8 cellular contexts compared by ENCODE assay signal in the genomic region with DNA sequence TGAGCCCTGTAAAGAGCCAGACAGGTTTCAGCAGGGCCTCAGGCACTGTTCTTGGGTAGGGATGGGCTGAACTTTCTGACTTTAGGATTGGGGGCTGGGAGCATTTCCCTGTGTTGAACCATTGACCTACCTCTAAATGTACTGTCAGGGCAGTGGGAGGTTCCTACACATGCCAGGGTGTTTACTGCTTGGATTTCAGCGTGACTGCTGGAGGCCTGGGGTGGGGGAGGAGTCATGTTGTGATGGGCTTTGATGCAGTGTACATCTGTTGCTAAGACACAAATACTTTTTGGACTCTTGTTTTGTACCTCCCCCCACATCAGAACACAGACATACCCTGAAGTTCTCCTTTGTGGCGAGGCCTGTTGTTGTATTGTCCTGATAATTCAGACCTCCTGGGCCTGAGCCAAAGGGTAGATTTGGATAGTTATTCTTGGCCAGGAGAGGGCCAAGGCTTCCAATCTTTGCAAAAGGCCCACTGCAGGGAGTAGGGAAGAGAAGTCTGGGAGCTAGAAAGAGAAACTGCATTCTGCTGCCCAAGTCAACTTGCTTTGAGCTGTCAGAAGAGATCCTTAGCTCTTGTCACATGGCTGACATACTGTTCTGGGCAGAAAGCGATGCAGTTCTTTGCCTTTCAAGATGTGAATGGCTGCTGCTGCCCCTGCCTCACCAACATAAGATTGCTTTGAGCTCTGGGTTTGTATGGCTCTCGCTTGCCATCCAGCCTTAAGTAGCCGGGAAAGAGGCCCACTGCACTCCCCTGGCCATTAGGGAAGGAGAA. TPM values are rescaled to one million over a fixed set of nuclear protein-coding genes. Genes with fewer than 3 reads are reported as not detected.
DNase-seq lines count a peak whose midpoint lies in the region; ATAC-seq lines count a peak whose summit lies in the region.

No MANE protein-coding gene starts in this region.

- H3K4me1 Mint-ChIP-seq in activated CD4-positive, alpha-beta T cell treated with anti-CD3 and anti-CD28 coated beads for 36 hours = peaks cover 62% of the 10 kb centered on the region
- H3K4me1 Mint-ChIP-seq in activated CD8-positive, alpha-beta T cell treated with anti-CD3 and anti-CD28 coated beads, Interleukin-2, amount 10 ng/mL, durations not matched to agents 7 days and 5 days (ENCODE audit: low read depth) = peaks cover 69% of the 10 kb centered on the region

- H3K4me3 Mint-ChIP-seq in activated CD4-positive, alpha-beta T cell treated with anti-CD3 and anti-CD28 coated beads for 36 hours = peak overlapping the region; percentile 22
- H3K4me3 Mint-ChIP-seq in activated CD8-positive, alpha-beta T cell treated with anti-CD3 and anti-CD28 coated beads, Interleukin-2, amount 10 ng/mL, durations not matched to agents 7 days and 5 days = no peak overlapping the region

- no peaks in the 10 kb centered on the region for H3K9me3 Mint-ChIP-seq in activated CD4-positive, alpha-beta T cell treated with anti-CD3 and anti-CD28 coated beads for 36 hours (ENCODE audit: low read depth)
- H3K9me3 Mint-ChIP-seq in activated CD8-positive, alpha-beta T cell treated with anti-CD3 and anti-CD28 coated beads, Interleukin-2, amount 10 ng/mL, durations not matched to agents 7 days and 5 days (ENCODE audit: insufficient read depth) = no peaks in the 10 kb centered on the region

- CTCF ChIA-PET in activated CD4-positive, alpha-beta T cell treated with anti-CD3 and anti-CD28 coated beads for 36 hours (lab: Charles Lee) = interaction anchor here (0.6 to 1.3 kb wide), 5 partner anchors 17 to 203 kb away, joined by 3 to 8 read pairs (median 4); no protein-coding TSS in a partner anchor
- CTCF ChIA-PET in activated CD8-positive, alpha-beta T cell treated with anti-CD3 and anti-CD28 coated beads, Interleukin-2, amount 10 ng/mL, durations not matched to agents 7 days and 5 days (lab: Charles Lee) = interaction anchor here (0.6 to 1.8 kb wide), 6 partner anchors 16 to 211 kb away, joined by 3 to 11 read pairs (median 3); a partner anchor contains a TSS

- intact Hi-C loops in activated CD4-positive, alpha-beta T cell treated with anti-CD3 and anti-CD28 coated beads for 36 hours (cut with DNase I, micrococcal nuclease) = no loop called here

- peaks cover 61% of the 10 kb centered on the region for H3K36me3 Mint-ChIP-seq in activated CD4-positive, alpha-beta T cell treated with anti-CD3 and anti-CD28 coated beads for 36 hours (ENCODE audit: low read depth)
- H3K36me3 Mint-ChIP-seq in activated CD8-positive, alpha-beta T cell treated with anti-CD3 and anti-CD28 coated beads, Interleukin-2, amount 10 ng/mL, durations not matched to agents 7 days and 5 days (ENCODE audit: low read depth) = peaks cover 57% of the 10 kb centered on the region

- no peak for ATAC-seq in activated CD4-positive, alpha-beta T cell treated with anti-CD3 and anti-CD28 coated beads for 36 hours
- no peak for ATAC-seq in activated CD8-positive, alpha-beta T cell treated with anti-CD3 and anti-CD28 coated beads, Interleukin-2, amount 10 ng/mL, durations not matched to agents 7 days and 5 days
- ATAC-seq in HG03460 (IDR thresholded peaks at IDR 0.05; ENCODE audit: unreplicated experiment) = no peak

- no peaks in the 10 kb centered on the region for H3K27me3 Mint-ChIP-seq in activated CD4-positive, alpha-beta T cell treated with anti-CD3 and anti-CD28 coated beads for 36 hours
- H3K27me3 Mint-ChIP-seq in activated CD8-positive, alpha-beta T cell treated with anti-CD3 and anti-CD28 coated beads, Interleukin-2, amount 10 ng/mL, durations not matched to agents 7 days and 5 days (ENCODE audit: low read depth) = no peaks in the 10 kb centered on the region

- peak overlapping the region; percentile 70 for H3K27ac Mint-ChIP-seq in activated CD4-positive, alpha-beta T cell treated with anti-CD3 and anti-CD28 coated beads for 36 hours
- H3K27ac Mint-ChIP-seq in activated CD8-positive, alpha-beta T cell treated with anti-CD3 and anti-CD28 coated beads, Interleukin-2, amount 10 ng/mL, durations not matched to agents 7 days and 5 days = peak overlapping the region; percentile 54

- POLR2A ChIA-PET in activated CD4-positive, alpha-beta T cell treated with anti-CD3 and anti-CD28 coated beads for 36 hours (lab: Charles Lee) = interaction anchor here (0.7 to 1.3 kb wide), 3 partner anchors 8 to 30 kb away, joined by 3 to 6 read pairs (median 3); no protein-coding TSS in a partner anchor
- POLR2A ChIA-PET in activated CD8-positive, alpha-beta T cell treated with anti-CD3 and anti-CD28 coated beads, Interleukin-2, amount 10 ng/mL, durations not matched to agents 7 days and 5 days (lab: Charles Lee) = no interaction called here

- DNase-seq in activated CD4-positive, alpha-beta T cell treated with anti-CD3 and anti-CD28 coated beads for 36 hours = no peak
- DNase-seq in activated CD4-positive, alpha-beta T cell treated with anti-CD3 and anti-CD28 coated beads, Interleukin-2, amount 50 U/mL, for 4 hours = no peak
- no peak for DNase-seq in activated CD8-positive, alpha-beta T cell treated with anti-CD3 and anti-CD28 coated beads, Interleukin-2, amount 10 ng/mL, durations not matched to agents 7 days and 5 days
- DNase-seq in glomerular visceral epithelial cell (ENCODE audit: extremely low spot score) (peak; percentile 49), renal cortical epithelial cell (ENCODE audit: low read depth) (peak; percentile 89), NCI-H510A treated with DMSO at 0.1 percent for 48 hours (lab: John Stamatoyannopoulos, UW) (no peak)
- no peak for DNase-seq in activated CD4-positive, alpha-beta T cell treated with anti-CD3 and anti-CD28 coated beads for 1 hour

RNA-seq across cellular contexts. Expression of a gene that starts 3.7 kb away (rescaled TPM):
- total RNA-seq in activated CD4-positive, alpha-beta T cell treated with anti-CD3 and anti-CD28 coated beads for 36 hours = 100 to 1,000 TPM; 100 to 127 TPM
- total RNA-seq in activated CD8-positive, alpha-beta T cell treated with anti-CD3 and anti-CD28 coated beads, Interleukin-2, amount 10 ng/mL, durations not matched to agents 7 days and 5 days = 10 to 100 TPM; 44.1 to 50.7 TPM
- total RNA-seq in renal cortical epithelial cell = 75.0 and 267 TPM in 2 replicates

RNA-seq across cellular contexts. Expression of a gene that starts 14.3 kb away (rescaled TPM):
- total RNA-seq in activated CD4-positive, alpha-beta T cell treated with anti-CD3 and anti-CD28 coated beads for 36 hours = 1 to 10 TPM; 3.6 to 4.1 TPM
- 1 to 10 TPM; 5.1 to 5.5 TPM for total RNA-seq in activated CD8-positive, alpha-beta T cell treated with anti-CD3 and anti-CD28 coated beads, Interleukin-2, amount 10 ng/mL, durations not matched to agents 7 days and 5 days
- 6.8 and 8.0 TPM in 2 replicates for total RNA-seq in renal cortical epithelial cell

RNA-seq across cellular contexts. Expression of a gene that starts 49.4 kb away (rescaled TPM):
- 10 to 100 TPM; 58.6 to 66.0 TPM for total RNA-seq in activated CD4-positive, alpha-beta T cell treated with anti-CD3 and anti-CD28 coated beads for 36 hours
- 10 to 100 TPM; 68.2 to 70.3 TPM for total RNA-seq in activated CD8-positive, alpha-beta T cell treated with anti-CD3 and anti-CD28 coated beads, Interleukin-2, amount 10 ng/mL, durations not matched to agents 7 days and 5 days
- 68.9 and 88.3 TPM in 2 replicates for total RNA-seq in renal cortical epithelial cell

RNA-seq across cellular contexts. Expression of a gene that starts 55.7 kb away (rescaled TPM):
- total RNA-seq in activated CD4-positive, alpha-beta T cell treated with anti-CD3 and anti-CD28 coated beads for 36 hours = 10 to 100 TPM; 18.0 to 21.4 TPM
- 10 to 100 TPM; 33.3 to 34.2 TPM for total RNA-seq in activated CD8-positive, alpha-beta T cell treated with anti-CD3 and anti-CD28 coated beads, Interleukin-2, amount 10 ng/mL, durations not matched to agents 7 days and 5 days
- total RNA-seq in renal cortical epithelial cell = 16.1 and 25.0 TPM in 2 replicates

Comparison
In these comparisons a context has a peak if more than half of its experiments do, and no peak if none do; other contexts are left out.
1. DNase-seq: peak in glomerular visceral epithelial cell (single experiment) and renal cortical epithelial cell (single experiment); none in activated CD4-positive, alpha-beta T cell treated with anti-CD3 and anti-CD28 coated beads for 36 hours (single experiment), activated CD4-positive, alpha-beta T cell treated with anti-CD3 and anti-CD28 coated beads, Interleukin-2, amount 50 U/mL, for 4 hours (0 of 2), activated CD8-positive, alpha-beta T cell treated with anti-CD3 and anti-CD28 coated beads, Interleukin-2, amount 10 ng/mL, durations not matched to agents 7 days and 5 days (single experiment), activated CD4-positive, alpha-beta T cell treated with anti-CD3 and anti-CD28 coated beads for 1 hour (single experiment) and NCI-H510A treated with DMSO at 0.1 percent for 48 hours (single experiment).